Comparison of ENCODE assay signal across 14 cellular contexts in the genomic region with DNA sequence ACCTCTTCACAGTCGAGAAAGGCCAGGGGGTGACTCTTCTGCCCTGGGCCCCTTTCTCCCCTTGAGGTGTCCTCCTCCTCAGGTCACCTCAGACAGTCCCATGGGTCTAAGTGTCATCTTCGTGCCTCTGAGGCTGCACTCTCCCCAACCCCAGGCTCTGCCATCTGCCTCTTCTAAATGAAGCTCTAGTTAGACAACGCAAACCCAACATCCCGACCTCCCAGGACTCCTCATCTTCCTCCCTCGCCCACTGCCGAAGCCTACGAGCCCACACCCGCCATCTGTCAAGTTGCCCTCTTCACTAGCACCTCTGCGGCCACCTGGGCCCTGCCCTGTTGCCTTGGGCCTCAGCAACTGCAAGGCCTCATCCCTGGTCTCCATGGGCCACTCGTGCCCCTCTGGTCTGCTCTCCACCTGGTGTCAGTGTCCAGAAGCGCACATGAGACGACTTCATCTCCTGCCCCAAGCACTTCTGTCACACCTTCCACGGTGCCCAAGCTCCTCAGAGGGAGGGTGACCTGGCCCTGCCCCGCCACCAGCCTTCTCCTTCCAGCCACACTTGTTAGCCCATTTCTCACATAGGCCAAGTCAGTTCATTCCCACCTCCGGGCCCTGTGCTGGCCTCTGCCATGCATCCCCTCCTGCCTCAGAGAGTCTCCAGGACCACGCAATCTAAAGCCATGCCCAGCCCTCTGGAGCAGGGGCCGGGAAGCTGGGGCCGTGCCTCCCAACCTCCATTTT. TPM values are rescaled to one million over a fixed set of nuclear protein-coding genes. Genes with fewer than 3 reads are reported as not detected.
DNase-seq lines count a peak whose midpoint lies in the region; ATAC-seq, FAIRE-seq and TF ChIP-seq lines count a peak whose summit lies in the region.
"Had no signal": no experiment of that assay in that cellular context is flagged by ENCODE, and none has a peak within 500 bp of the region (broad histone marks: within the 10 kb centered on the region; RNA-seq: fewer than 3 reads in every experiment).

No MANE protein-coding gene starts in this region.

- no peaks in the 10 kb centered on the region for H3K4me1 ChIP-seq in CD8-positive, alpha-beta memory T cell (ENCODE audit: insufficient read depth, low read length)
- H3K4me1 ChIP-seq in RWPE2 (ENCODE audit: insufficient read depth, poor library complexity, severe bottlenecking) (no peaks in the 10 kb centered on the region), neural progenitor cell (no peaks in the 10 kb centered on the region), colonic mucosa (peaks cover 7% of the 10 kb centered on the region)

- no peak overlapping the region for H3K9ac ChIP-seq in neural progenitor cell
- H3K9ac ChIP-seq in colonic mucosa (ENCODE audit: low read depth in 2 of 2, low read length in 2 of 2): no peak overlapping the region
- H3K9ac ChIP-seq: KMS-11 had no signal

- H3K4me2 ChIP-seq in neural progenitor cell: no peak overlapping the region
- H3K4me2 ChIP-seq: KMS-11 had no signal

- CTCF ChIA-PET in CD8-positive, alpha-beta memory T cell (lab: Charles Lee): no interaction called here

- H3K27ac Mint-ChIP-seq in CD8-positive, alpha-beta memory T cell: peak overlapping the region in 5 of 8 donors; percentile 25 to 77 (median 54)
- H3K27ac Mint-ChIP-seq in glutamatergic neuron (ENCODE audit: unreplicated experiment) (peak overlapping the region; percentile 75), neural progenitor cell (peak overlapping the region; percentile 44)

- H3K36me3 Mint-ChIP-seq in CD8-positive, alpha-beta memory T cell: peaks cover 0 to 81% (median 8%) of the 10 kb centered on the region in 3 donors
- peaks cover 9% of the 10 kb centered on the region for H3K36me3 Mint-ChIP-seq in glutamatergic neuron (ENCODE audit: unreplicated experiment)
- H3K36me3 Mint-ChIP-seq in neural progenitor cell: peaks cover 16% of the 10 kb centered on the region

- no peak overlapping the region for H2AFZ ChIP-seq in neural progenitor cell (replicated peaks)

- ATAC-seq in RWPE2 (ENCODE audit: low read depth): no peak
- ATAC-seq in HG02623 (IDR thresholded peaks at IDR 0.05; ENCODE audit: unreplicated experiment): no peak
- ATAC-seq in HG02973 (IDR thresholded peaks at IDR 0.05; ENCODE audit: unreplicated experiment): no peak

- no peak overlapping the region for H3K4me3 ChIP-seq in CD8-positive, alpha-beta memory T cell (ENCODE audit: low read length)
- no peak overlapping the region for H3K4me3 ChIP-seq in RWPE2 (ENCODE audit: severe bottlenecking)
- H3K4me3 ChIP-seq in neural progenitor cell: no peak overlapping the region
- no peak overlapping the region for H3K4me3 ChIP-seq in colonic mucosa
- H3K4me3 ChIP-seq: SK-N-MC had no signal

- no peak for FAIRE-seq in D721Med (lab: Jason Lieb, UNC)

- no peaks in the 10 kb centered on the region for H3K27me3 Mint-ChIP-seq in CD8-positive, alpha-beta memory T cell
- H3K27me3 Mint-ChIP-seq in glutamatergic neuron (ENCODE audit: unreplicated experiment) (peaks cover 16% of the 10 kb centered on the region), neural progenitor cell (ENCODE audit: insufficient read depth, low read depth) (peaks cover 10% of the 10 kb centered on the region)

- intact Hi-C loops in colonic mucosa (cut with DNase I): no loop called here

- H3K9me3 ChIP-seq in CD8-positive, alpha-beta memory T cell (ENCODE audit: low read length): no peaks in the 10 kb centered on the region
- H3K9me3 ChIP-seq in RWPE2 (ENCODE audit: severe bottlenecking) (no peaks in the 10 kb centered on the region), neural progenitor cell (ENCODE audit: low read depth) (no peaks in the 10 kb centered on the region), colonic mucosa (no peaks in the 10 kb centered on the region)

- POLR2A ChIA-PET in CD8-positive, alpha-beta memory T cell (lab: Charles Lee): no interaction called here

- H3K4me1 Mint-ChIP-seq in CD8-positive, alpha-beta memory T cell: no peaks in the 10 kb centered on the region
- H3K4me1 Mint-ChIP-seq in glutamatergic neuron (ENCODE audit: low read depth, unreplicated experiment): peaks cover 46% of the 10 kb centered on the region
- peaks cover 5% of the 10 kb centered on the region for H3K4me1 Mint-ChIP-seq in neural progenitor cell

- H4K20me1 ChIP-seq in neural progenitor cell (ENCODE audit: low read depth): peaks cover 5% of the 10 kb centered on the region

- no peaks in the 10 kb centered on the region for H3K36me3 ChIP-seq in CD8-positive, alpha-beta memory T cell (ENCODE audit: insufficient read depth, low read length)
- H3K36me3 ChIP-seq in RWPE2 (ENCODE audit: low read depth) (peaks cover 82% of the 10 kb centered on the region), neural progenitor cell (no peaks in the 10 kb centered on the region), colonic mucosa (peaks cover 54% of the 10 kb centered on the region)

- no peak overlapping the region for H3K27ac ChIP-seq in CD8-positive, alpha-beta memory T cell (ENCODE audit: low read depth, low read length)
- H3K27ac ChIP-seq in RWPE2 (ENCODE audit: poor library complexity, severe bottlenecking) (no peak overlapping the region), neural progenitor cell (no peak overlapping the region), colonic mucosa (no peak overlapping the region)
- H3K27ac ChIP-seq: KMS-11, SK-N-MC had no signal

- no peaks in the 10 kb centered on the region for H3K27me3 ChIP-seq in CD8-positive, alpha-beta memory T cell (ENCODE audit: insufficient read depth, low read length, poor library complexity, severe bottlenecking)
- no peaks in the 10 kb centered on the region for H3K27me3 ChIP-seq in RWPE2 (ENCODE audit: insufficient read depth, poor library complexity, severe bottlenecking)
- H3K27me3 ChIP-seq in neural progenitor cell: no peaks in the 10 kb centered on the region
- no peaks in the 10 kb centered on the region for H3K27me3 ChIP-seq in colonic mucosa

- H3K79me2 ChIP-seq in neural progenitor cell (ENCODE audit: low read depth): no peaks in the 10 kb centered on the region

- no peak for DNase-seq in CD8-positive, alpha-beta memory T cell
- DNase-seq in RWPE2 (ENCODE audit: low spot score): peak; percentile 59
- DNase-seq in glutamatergic neuron: peak; percentile 21
- no peak for DNase-seq in neural progenitor cell (ENCODE audit: low spot score)
- no peak for DNase-seq in D721Med (ENCODE audit: insufficient read length, low spot score)
- no peak for DNase-seq in colonic mucosa
- DNase-seq: activated gamma-delta T cell; NCI-H1417; NCI-H2227 treated with DMSO at 0.1 percent for 48 hours; stimulated activated CD4-positive, alpha-beta T cell treated with anti-CD3 and anti-CD28 coated beads, Interleukin-15, amount 100 ng/mL, for 24 hours had no signal

- H3F3A ChIP-seq in neural progenitor cell (ENCODE audit: low read depth): no peaks in the 10 kb centered on the region

- no peak for TF ChIP-seq CTCF in RWPE2 (IDR thresholded peaks at IDR 0.05; ENCODE audit: poor library complexity, severe bottlenecking)
- no peak for TF ChIP-seq CTCF in glutamatergic neuron (IDR thresholded peaks at IDR 0.05; ENCODE audit: partially characterized antibody, unreplicated experiment)
- no peak for TF ChIP-seq CTCF in neural progenitor cell (IDR thresholded peaks at IDR 0.05)
- no peak for TF ChIP-seq CTCF in D721Med (IDR thresholded peaks at IDR 0.05; ENCODE audit: insufficient read depth, missing control alignments)
- no peak for TF ChIP-seq CTCF in colonic mucosa (IDR thresholded peaks at IDR 0.05)

- no peaks in the 10 kb centered on the region for H3K9me3 Mint-ChIP-seq in CD8-positive, alpha-beta memory T cell
- H3K9me3 Mint-ChIP-seq in glutamatergic neuron (ENCODE audit: unreplicated experiment) (peaks cover 15% of the 10 kb centered on the region), neural progenitor cell (no peaks in the 10 kb centered on the region)

- H3K4me3 Mint-ChIP-seq in CD8-positive, alpha-beta memory T cell: no peak overlapping the region
- H3K4me3 Mint-ChIP-seq in glutamatergic neuron (ENCODE audit: unreplicated experiment): no peak overlapping the region
- no peak overlapping the region for H3K4me3 Mint-ChIP-seq in neural progenitor cell

RNA-seq across cellular contexts. Expression of a gene that starts 53.8 kb away (rescaled TPM):
- total RNA-seq in CD8-positive, alpha-beta memory T cell: 10 to 100 TPM; 22.8 to 25.3 TPM
- 17.4 TPM for polyA plus RNA-seq in CD8-positive, alpha-beta memory T cell
- total RNA-seq in glutamatergic neuron (ENCODE audit: unreplicated experiment): 63.3 TPM
- total RNA-seq in neural progenitor cell (ENCODE audit: low replicate concordance): 18.2 and 35.2 TPM in 2 replicates
- 100 to 1,000 TPM; 402 to 509 TPM for total RNA-seq in colonic mucosa

RNA-seq across cellular contexts. Expression of a gene that starts 58.4 kb away (rescaled TPM):
- total RNA-seq in CD8-positive, alpha-beta memory T cell: 10 to 100 TPM; 66.4 to 66.9 TPM
- polyA plus RNA-seq in CD8-positive, alpha-beta memory T cell: 135 TPM
- total RNA-seq in glutamatergic neuron (ENCODE audit: unreplicated experiment) (233 TPM), neural progenitor cell (ENCODE audit: low replicate concordance) (107 and 158 TPM in 2 replicates), colonic mucosa (100 to 1,000 TPM; 247 to 437 TPM)

Comparison
In these comparisons a context has a peak if more than half of its experiments do, and no peak if none do; other contexts are left out.
1. DNase-seq: peak in RWPE2 (single experiment) and glutamatergic neuron (single experiment); none in CD8-positive, alpha-beta memory T cell (0 of 5), neural progenitor cell (single experiment), D721Med (single experiment) and colonic mucosa (single experiment).
2. Peak in every context shown above with its lines, with median percentiles within 50 percentile points of each other: H3K27ac Mint-ChIP-seq.